8 cellular contexts compared by ENCODE assay signal in the genomic region with DNA sequence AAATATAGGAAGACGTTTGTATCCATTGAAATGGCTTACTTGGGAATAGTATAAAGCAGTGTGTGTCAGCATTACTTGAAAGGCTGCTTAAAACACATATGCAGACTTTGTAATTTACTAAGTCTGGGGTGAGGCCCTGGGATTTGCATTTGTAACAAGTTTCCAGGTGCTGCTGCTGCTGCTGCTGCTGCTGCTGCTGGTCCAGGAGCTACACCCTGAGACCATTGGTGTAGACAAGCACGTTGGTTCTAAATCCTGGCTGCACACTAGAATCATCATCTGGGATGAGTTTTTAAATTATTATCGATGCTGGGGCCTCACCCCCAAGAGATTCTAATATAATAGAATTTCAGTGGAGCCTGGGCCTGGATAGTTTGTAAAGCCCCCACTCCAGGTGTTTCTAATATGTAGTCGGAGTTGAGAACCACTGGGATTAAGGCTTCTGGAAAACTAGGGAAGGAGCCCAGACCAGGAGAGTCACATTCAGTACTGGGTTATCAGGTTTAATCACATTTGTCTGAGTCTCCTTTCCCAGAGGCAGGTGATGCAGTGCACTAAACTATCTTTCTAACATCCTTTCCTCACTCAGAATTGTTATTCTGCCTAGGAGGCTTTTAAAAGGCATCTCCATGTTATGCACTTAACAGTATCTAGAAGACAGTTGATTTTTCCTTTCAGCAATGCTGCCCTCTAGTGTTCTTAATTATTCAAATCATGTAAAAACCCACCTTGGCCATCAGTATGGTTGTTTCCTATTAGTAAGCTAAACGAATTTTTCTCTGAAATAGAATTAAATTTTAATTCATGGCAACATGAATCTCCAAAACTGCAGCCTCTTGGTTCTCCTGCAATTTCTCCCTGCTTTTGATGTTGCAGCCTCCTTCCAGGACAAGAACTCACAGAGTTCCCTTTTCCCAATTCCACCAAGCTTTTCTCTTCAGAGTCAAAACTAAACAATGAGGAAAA. TPM values are rescaled to one million over a fixed set of nuclear protein-coding genes. Genes with fewer than 3 reads are reported as not detected.
A peak's percentile ranks its signal among the peaks of the same experiment; 100 is the strongest.
DNase-seq lines count a peak whose midpoint lies in the region; ATAC-seq, FAIRE-seq and TF ChIP-seq lines count a peak whose summit lies in the region.

No MANE protein-coding gene starts in this region.

- peak; percentile 71 for FAIRE-seq in GM19239 (lab: Jason Lieb, UNC)

- no peak for TF ChIP-seq POLR2A in thyroid gland (IDR thresholded peaks at IDR 0.05)

- WGBS in thyroid gland, 2 donors = 57 to 67% methylated on average over 5 of the region's 5 CpGs

- no peaks in the 10 kb centered on the region for H3K36me3 Mint-ChIP-seq in Calu3 (ENCODE audit: insufficient read depth, unreplicated experiment)

- TF ChIP-seq CTCF in Calu3 (IDR thresholded peaks at IDR 0.05; ENCODE audit: unreplicated experiment) = peak; percentile 22
- TF ChIP-seq CTCF in brain microvascular endothelial cell (IDR thresholded peaks at IDR 0.05; ENCODE audit: low read depth, low read length, missing control alignments) = peak; percentile 23
- TF ChIP-seq CTCF in thyroid gland (IDR thresholded peaks at IDR 0.05) = peak in 5 of 6 experiments; percentile 45 to 75 (median 59)

- H3K27me3 ChIP-seq in brain microvascular endothelial cell (replicated peaks) (no peaks in the 10 kb centered on the region), thyroid gland (no peaks in the 10 kb centered on the region)

- H3K36me3 ChIP-seq in brain microvascular endothelial cell (replicated peaks) (no peaks in the 10 kb centered on the region), thyroid gland (no peaks in the 10 kb centered on the region)

- ATAC-seq in HG03520 (IDR thresholded peaks at IDR 0.05; ENCODE audit: unreplicated experiment) = peak; percentile 58

- no TSS peak for BruUV-seq in Calu3 (replicated peaks; lab: Mats Ljungman, UMichigan)

- CTCF ChIA-PET in Calu3 (lab: Charles Lee) = interaction anchor here (0.6 to 2.3 kb wide), 20 partner anchors 13 to 627 kb away, joined by 3 to 14 read pairs (median 4); partner anchors contain the start of gene TIPARP

- H3K4me3 ChIP-seq in brain microvascular endothelial cell (ENCODE audit: low read depth, low read length) = no peak overlapping the region
- no peak overlapping the region for H3K4me3 ChIP-seq in thyroid gland (replicated peaks in 1 of 3)

- peak; percentile 22 for DNase-seq in Calu3
- DNase-seq in GM19239 (ENCODE audit: insufficient read length, low spot score) = peak; percentile 31
- DNase-seq in NCI-H748 treated with DMSO at 0.1 percent for 48 hours (lab: John Stamatoyannopoulos, UW) = peak; percentile 5
- peak; percentile 51 for DNase-seq in brain microvascular endothelial cell
- peak; percentile 64 for DNase-seq in iris pigment epithelial cell (ENCODE audit: low read depth)
- DNase-seq in thyroid gland = no peak
- DNase-seq in occipital lobe (lab: John Stamatoyannopoulos, UW) = no peak

- no peak overlapping the region for H3K4me3 Mint-ChIP-seq in Calu3 (ENCODE audit: low read depth, unreplicated experiment)

- no peak overlapping the region for H3K27ac ChIP-seq in brain microvascular endothelial cell
- H3K27ac ChIP-seq in thyroid gland = no peak overlapping the region

- H3K27me3 Mint-ChIP-seq in Calu3 (ENCODE audit: unreplicated experiment) = peaks cover 16% of the 10 kb centered on the region

- in situ Hi-C loops in brain microvascular endothelial cell (cut with HindIII; ENCODE audit: low pct_ligation_motif_present, low sequenced_read_pairs) = loop anchor here (25.0 kb wide), 2 partner anchors 347 to 578 kb away; no protein-coding TSS in a partner anchor

- H3K27ac Mint-ChIP-seq in Calu3 (ENCODE audit: unreplicated experiment) = no peak overlapping the region

- H3K4me1 ChIP-seq in thyroid gland = peaks cover 0 to 9% of the 10 kb centered on the region in 2 donors

- no peaks in the 10 kb centered on the region for H3K9me3 Mint-ChIP-seq in Calu3 (ENCODE audit: low read depth, unreplicated experiment)

- no peaks in the 10 kb centered on the region for H3K4me1 Mint-ChIP-seq in Calu3 (ENCODE audit: low read depth, unreplicated experiment)

- H3K9me3 ChIP-seq in thyroid gland = no peaks in the 10 kb centered on the region

- intact Hi-C loops in Calu3 (cut with micrococcal nuclease; ENCODE audit: unreplicated experiment) = loop anchor here (1.0 to 5.0 kb wide), 5 partner anchors 59 to 512 kb away; no protein-coding TSS in a partner anchor
- intact Hi-C loops in thyroid gland (cut with DNase I) = loop anchor here (5.0 to 10.0 kb wide), 2 partner anchors 335 to 357 kb away; no protein-coding TSS in a partner anchor

RNA-seq across cellular contexts. Expression of gene SSR3, which starts 45.4 kb away (rescaled TPM):
- total RNA-seq in Calu3 (2022) (287 and 312 TPM in 2 replicates), thyroid gland (100 to 1,000 TPM; 134 to 223 (median 176) TPM), occipital lobe (101 TPM)

Comparison
In these comparisons a context has a peak if more than half of its experiments do, and no peak if none do; other contexts are left out.
1. DNase-seq: peak in Calu3 (single experiment), GM19239 (single experiment), NCI-H748 treated with DMSO at 0.1 percent for 48 hours (single experiment), brain microvascular endothelial cell (single experiment) and iris pigment epithelial cell (single experiment); none in thyroid gland (0 of 2) and occipital lobe (single experiment).
2. Peak in every context shown above with its lines, with median percentiles within 50 percentile points of each other: CTCF ChIP-seq.